2 cellular contexts compared by ENCODE assay signal in the genomic region with DNA sequence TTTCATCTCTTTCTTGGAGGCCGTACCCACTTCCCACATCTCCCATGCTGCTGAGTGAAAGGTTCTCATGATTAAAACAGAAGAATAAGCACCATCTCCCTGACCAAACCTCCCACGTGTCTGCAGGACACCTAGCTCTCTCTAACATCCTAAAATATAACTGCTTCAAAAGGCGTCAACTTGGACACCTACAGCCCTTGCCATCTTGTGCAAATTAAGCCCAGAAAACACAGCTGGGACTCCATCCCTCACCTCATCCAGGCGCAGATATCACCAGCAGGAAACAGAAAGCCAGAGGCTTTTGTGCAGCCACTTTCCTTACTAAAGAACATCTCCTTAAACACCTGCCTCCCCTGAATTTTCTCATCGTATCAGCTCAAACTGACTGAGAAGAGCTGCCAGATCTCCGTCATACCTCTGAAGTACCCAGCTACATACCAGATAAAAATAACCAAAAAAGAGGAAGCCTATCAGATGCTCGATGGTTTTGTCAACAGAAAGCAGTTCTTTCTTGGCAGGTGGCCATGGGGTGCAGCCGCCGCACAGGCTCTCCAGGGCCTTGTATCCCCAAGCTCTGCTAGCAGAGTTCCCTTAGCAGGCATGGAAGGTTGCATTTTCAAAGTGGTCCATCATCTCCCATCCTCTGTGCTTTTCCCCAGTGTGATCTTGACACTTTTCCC.
TF ChIP-seq lines count a peak whose summit lies in the region.

No MANE protein-coding gene starts in this region.

TF ChIP-seq in HepG2, 621 proteins besides CTCF, POLR2A, EP300 and RAD21:
- TF ChIP-seq FOXA3 (CRISPR knock-in tag; IDR thresholded peaks at IDR 0.05) (no peak), POLR2AphosphoS2 (IDR thresholded peaks at IDR 0.05; ENCODE audit: low read depth, low read length) (no peak), ZNF10 (CRISPR knock-in tag; IDR thresholded peaks at IDR 0.05; ENCODE audit: borderline replicate concordance, low read depth) (no peak), JARID2 (CRISPR knock-in tag; IDR thresholded peaks at IDR 0.05; ENCODE audit: insufficient replicate concordance) (no peak)

TF ChIP-seq in GM23338, 12 proteins besides CTCF, POLR2A, EP300 and RAD21:
- TF ChIP-seq EZH2 (IDR thresholded peaks at IDR 0.05; ENCODE audit: low read depth, unreplicated experiment) = no peak
- no peak for TF ChIP-seq ZNF331 (CRISPR knock-in tag; IDR thresholded peaks at IDR 0.05; ENCODE audit: low read depth)
- TF ChIP-seq NANOG (IDR thresholded peaks at IDR 0.05; ENCODE audit: borderline replicate concordance) = no peak
- no peak for TF ChIP-seq POLR2AphosphoS5 (IDR thresholded peaks at IDR 0.05; ENCODE audit: low read depth)
- TF ChIP-seq, protein P1, sequence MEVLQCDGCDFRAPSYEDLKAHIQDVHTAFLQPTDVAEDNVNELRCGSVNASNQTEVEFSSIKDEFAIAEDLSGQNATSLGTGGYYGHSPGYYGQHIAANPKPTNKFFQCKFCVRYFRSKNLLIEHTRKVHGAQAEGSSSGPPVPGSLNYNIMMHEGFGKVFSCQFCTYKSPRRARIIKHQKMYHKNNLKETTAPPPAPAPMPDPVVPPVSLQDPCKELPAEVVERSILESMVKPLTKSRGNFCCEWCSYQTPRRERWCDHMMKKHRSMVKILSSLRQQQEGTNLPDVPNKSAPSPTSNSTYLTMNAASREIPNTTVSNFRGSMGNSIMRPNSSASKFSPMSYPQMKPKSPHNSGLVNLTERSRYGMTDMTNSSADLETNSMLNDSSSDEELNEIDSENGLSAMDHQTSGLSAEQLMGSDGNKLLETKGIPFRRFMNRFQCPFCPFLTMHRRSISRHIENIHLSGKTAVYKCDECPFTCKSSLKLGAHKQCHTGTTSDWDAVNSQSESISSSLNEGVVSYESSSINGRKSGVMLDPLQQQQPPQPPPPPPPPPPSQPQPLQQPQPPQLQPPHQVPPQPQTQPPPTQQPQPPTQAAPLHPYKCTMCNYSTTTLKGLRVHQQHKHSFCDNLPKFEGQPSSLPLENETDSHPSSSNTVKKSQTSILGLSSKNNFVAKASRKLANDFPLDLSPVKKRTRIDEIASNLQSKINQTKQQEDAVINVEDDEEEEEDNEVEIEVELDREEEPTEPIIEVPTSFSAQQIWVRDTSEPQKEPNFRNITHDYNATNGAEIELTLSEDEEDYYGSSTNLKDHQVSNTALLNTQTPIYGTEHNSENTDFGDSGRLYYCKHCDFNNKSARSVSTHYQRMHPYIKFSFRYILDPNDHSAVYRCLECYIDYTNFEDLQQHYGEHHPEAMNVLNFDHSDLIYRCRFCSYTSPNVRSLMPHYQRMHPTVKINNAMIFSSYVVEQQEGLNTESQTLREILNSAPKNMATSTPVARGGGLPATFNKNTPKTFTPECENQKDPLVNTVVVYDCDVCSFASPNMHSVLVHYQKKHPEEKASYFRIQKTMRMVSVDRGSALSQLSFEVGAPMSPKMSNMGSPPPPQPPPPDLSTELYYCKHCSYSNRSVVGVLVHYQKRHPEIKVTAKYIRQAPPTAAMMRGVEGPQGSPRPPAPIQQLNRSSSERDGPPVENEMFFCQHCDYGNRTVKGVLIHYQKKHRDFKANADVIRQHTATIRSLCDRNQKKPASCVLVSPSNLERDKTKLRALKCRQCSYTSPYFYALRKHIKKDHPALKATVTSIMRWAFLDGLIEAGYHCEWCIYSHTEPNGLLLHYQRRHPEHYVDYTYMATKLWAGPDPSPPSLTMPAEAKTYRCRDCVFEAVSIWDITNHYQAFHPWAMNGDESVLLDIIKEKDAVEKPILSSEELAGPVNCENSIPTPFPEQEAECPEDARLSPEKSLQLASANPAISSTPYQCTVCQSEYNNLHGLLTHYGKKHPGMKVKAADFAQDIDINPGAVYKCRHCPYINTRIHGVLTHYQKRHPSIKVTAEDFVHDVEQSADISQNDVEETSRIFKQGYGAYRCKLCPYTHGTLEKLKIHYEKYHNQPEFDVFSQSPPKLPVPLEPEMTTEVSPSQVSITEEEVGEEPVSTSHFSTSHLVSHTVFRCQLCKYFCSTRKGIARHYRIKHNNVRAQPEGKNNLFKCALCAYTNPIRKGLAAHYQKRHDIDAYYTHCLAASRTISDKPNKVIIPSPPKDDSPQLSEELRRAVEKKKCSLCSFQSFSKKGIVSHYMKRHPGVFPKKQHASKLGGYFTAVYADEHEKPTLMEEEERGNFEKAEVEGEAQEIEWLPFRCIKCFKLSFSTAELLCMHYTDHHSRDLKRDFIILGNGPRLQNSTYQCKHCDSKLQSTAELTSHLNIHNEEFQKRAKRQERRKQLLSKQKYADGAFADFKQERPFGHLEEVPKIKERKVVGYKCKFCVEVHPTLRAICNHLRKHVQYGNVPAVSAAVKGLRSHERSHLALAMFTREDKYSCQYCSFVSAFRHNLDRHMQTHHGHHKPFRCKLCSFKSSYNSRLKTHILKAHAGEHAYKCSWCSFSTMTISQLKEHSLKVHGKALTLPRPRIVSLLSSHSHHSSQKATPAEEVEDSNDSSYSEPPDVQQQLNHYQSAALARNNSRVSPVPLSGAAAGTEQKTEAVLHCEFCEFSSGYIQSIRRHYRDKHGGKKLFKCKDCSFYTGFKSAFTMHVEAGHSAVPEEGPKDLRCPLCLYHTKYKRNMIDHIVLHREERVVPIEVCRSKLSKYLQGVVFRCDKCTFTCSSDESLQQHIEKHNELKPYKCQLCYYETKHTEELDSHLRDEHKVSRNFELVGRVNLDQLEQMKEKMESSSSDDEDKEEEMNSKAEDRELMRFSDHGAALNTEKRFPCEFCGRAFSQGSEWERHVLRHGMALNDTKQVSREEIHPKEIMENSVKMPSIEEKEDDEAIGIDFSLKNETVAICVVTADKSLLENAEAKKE (CRISPR knock-in tag; IDR thresholded peaks at IDR 0.05) = no peak
- no peak for TF ChIP-seq ZNF114 (CRISPR knock-in tag; IDR thresholded peaks at IDR 0.05)
- no peak for TF ChIP-seq CREB1 (CRISPR knock-in tag; IDR thresholded peaks at IDR 0.05; ENCODE audit: low read depth)
- no peak for TF ChIP-seq ETS1 (IDR thresholded peaks at IDR 0.05)
- no peak for TF ChIP-seq JUNB (IDR thresholded peaks at IDR 0.05; ENCODE audit: unreplicated experiment)
- TF ChIP-seq EZH2phosphoT487 (IDR thresholded peaks at IDR 0.05; ENCODE audit: unreplicated experiment) = no peak
- no peak for TF ChIP-seq REST (IDR thresholded peaks at IDR 0.05; ENCODE audit: unreplicated experiment)
TF ChIP-seq in GM23338: peak in this region for 0.
